ENCODE assay signal across 16 cellular contexts in the genomic region with DNA sequence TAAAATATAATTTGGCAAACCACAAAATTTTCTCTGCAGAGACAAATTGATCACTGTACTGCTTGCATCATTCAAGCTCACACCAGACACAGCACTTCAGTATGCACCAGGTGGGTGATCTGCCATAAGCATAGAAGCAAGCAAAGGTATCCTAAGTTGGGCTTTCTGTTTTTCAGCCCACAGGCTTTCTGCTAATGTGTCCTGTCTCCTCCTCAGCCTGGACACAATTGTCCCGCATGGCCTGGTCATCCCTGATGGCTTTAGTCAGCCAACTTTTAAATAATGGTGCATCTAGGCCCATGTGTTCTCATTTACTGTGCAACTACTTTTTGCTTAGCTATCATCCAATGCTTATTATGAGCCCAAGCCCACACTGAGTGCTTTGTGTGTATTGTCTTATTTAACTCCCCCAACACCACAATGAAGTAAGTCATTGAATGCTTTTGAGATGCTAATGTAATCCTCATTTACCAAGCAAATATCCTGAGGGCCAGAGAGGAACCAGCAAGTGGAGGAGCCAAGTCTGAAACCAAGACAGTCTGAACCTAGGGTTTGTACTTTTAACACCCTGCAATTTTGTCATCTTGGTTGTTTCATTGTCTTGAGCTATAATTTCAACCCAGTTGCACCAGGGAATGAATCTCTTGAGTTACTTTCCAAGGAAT.
DNase-seq lines count a peak whose midpoint lies in the region; FAIRE-seq and TF ChIP-seq lines count a peak whose summit lies in the region.
"Had no signal": no experiment of that assay in that cellular context is flagged by ENCODE, and none has a peak within 500 bp of the region (broad histone marks: within the 10 kb centered on the region; RNA-seq: fewer than 3 reads in every experiment).

No MANE protein-coding gene starts in this region.

- no peak overlapping the region for H3K4me3 ChIP-seq in H1 (ENCODE audit: extremely low read depth in 1 of 4, insufficient read depth in 2 of 4, low read depth in 3 of 4, low read length in 4 of 4)
- no peak overlapping the region for H3K4me3 ChIP-seq in ovary
- H3K4me3 ChIP-seq: A549 had no signal

- H4K5ac ChIP-seq in H1 (ENCODE audit: insufficient read length, low read depth, low read length): no peak overlapping the region

- H3K23me2 ChIP-seq in H1 (ENCODE audit: low read depth, low read length): peaks cover 2% of the 10 kb centered on the region; the same call in 1 of the 2 replicates

- TF ChIP-seq EP300 in H1 (IDR thresholded peaks at IDR 0.05; ENCODE audit: borderline replicate concordance in 1 of 2, low read depth in 2 of 2, low read length in 2 of 2): no peak
- no peak for TF ChIP-seq EP300 in ovary (IDR thresholded peaks at IDR 0.05)

- H2BK20ac ChIP-seq in H1 (ENCODE audit: low read length): peak overlapping the region; percentile 8; the same call in 1 of the 2 replicates

- no peak overlapping the region for H2BK15ac ChIP-seq in H1 (ENCODE audit: low read length)

- TF ChIP-seq CTCF in H1 (IDR thresholded peaks at IDR 0.05; ENCODE audit: control extremely low read depth in 1 of 3, insufficient read depth in 1 of 3, low read depth in 1 of 3, low read length in 3 of 3): no peak
- no peak for TF ChIP-seq CTCF in ovary (IDR thresholded peaks at IDR 0.05)

- intact Hi-C loops in ovary (cut with DNase I): no loop called here

- H3K27me3 ChIP-seq in H1 (replicated peaks in 1 of 4; ENCODE audit: control insufficient read depth in 3 of 4, extremely low read depth in 1 of 4, insufficient read depth in 3 of 4, low read length in 3 of 4) (no peaks in the 10 kb centered on the region), ovary (no peaks in the 10 kb centered on the region)
- H3K27me3 ChIP-seq: BE2C had no signal

- H3K23ac ChIP-seq in H1 (ENCODE audit: insufficient read length): no peak overlapping the region

- POLR2A ChIA-PET in H1 (lab: Charles Lee; ENCODE audit: partially characterized antibody): no interaction called here

- no peak for TF ChIP-seq RAD21 in H1 (IDR thresholded peaks at IDR 0.05 in 1 of 2, conservative IDR thresholded peaks at IDR 0.05 in 1 of 2; ENCODE audit: low read depth in 2 of 2, low read length in 2 of 2)

- no peaks in the 10 kb centered on the region for H3K79me1 ChIP-seq in H1 (ENCODE audit: low read depth, low read length)

- no peaks in the 10 kb centered on the region for H3K79me2 ChIP-seq in H1 (ENCODE audit: control insufficient read depth in 1 of 2, insufficient read depth in 2 of 2, low read length in 2 of 2)

- no peak overlapping the region for H2AFZ ChIP-seq in H1 (ENCODE audit: low read length)

- H3K9ac ChIP-seq in H1 (replicated peaks in 1 of 4; ENCODE audit: extremely low read depth in 1 of 4, low read depth in 3 of 4, low read length in 3 of 4): no peak overlapping the region

- TF ChIP-seq POLR2A in H1 (IDR thresholded peaks at IDR 0.05; ENCODE audit: control extremely low read depth in 1 of 2, low read depth in 2 of 2, low read length in 2 of 2) (no peak), ovary (IDR thresholded peaks at IDR 0.05) (no peak)

- no peak overlapping the region for H3K56ac ChIP-seq in H1 (replicated peaks; ENCODE audit: insufficient read length, low read depth, low read length)

- 79% methylated on average over 1 of the region's 1 CpG; no CpG with 5 or more reads in 1 of the 2 experiments for WGBS in H1 (ENCODE audit: extremely low coverage in 1 of 2, insufficient coverage in 1 of 2, insufficient read length in 1 of 2, insufficient replicate concordance in 2 of 2, low coverage in 1 of 2, low lambda C conversion rate in 2 of 2, missing lambda C conversion rate in 1 of 2), 2 experiments
- 96 to 100% (median 100%) methylated on average over 1 of the region's 1 CpG for WGBS in ovary, 3 donors

- no peak for FAIRE-seq in H1 (lab: Jason Lieb, UNC)
- FAIRE-seq: A549, D721Med, H54 had no signal

- H3K36me3 ChIP-seq in H1 (ENCODE audit: control insufficient read depth in 2 of 4, insufficient read depth in 4 of 4, low read length in 3 of 4) (no peaks in the 10 kb centered on the region), ovary (no peaks in the 10 kb centered on the region)
- H3K36me3 ChIP-seq: BE2C had no signal

- H3K4me2 ChIP-seq in H1 (ENCODE audit: insufficient read depth in 1 of 2, low read depth in 2 of 2, low read length in 2 of 2): 0 out of 4 replicates have a peak overlapping the region, but pooled peaks of 1 of the 2 experiments have one; percentile 8
- H3K4me2 ChIP-seq: A549 had no signal

- H2BK120ac ChIP-seq in H1 (replicated peaks; ENCODE audit: low read depth, low read length): no peak overlapping the region

- no peak overlapping the region for H3K4ac ChIP-seq in H1 (replicated peaks; ENCODE audit: insufficient read length, low read depth, low read length)

- DNase-seq in M059J (ENCODE audit: low read depth): peak; percentile 13
- DNase-seq in H1 (ENCODE audit: low read depth in 1 of 2, low spot score in 2 of 2): no peak
- DNase-seq in islet precursor cell: peak; percentile 88
- DNase-seq in D341Med (ENCODE audit: low spot score): no peak
- DNase-seq in NCI-H187 treated with DMSO at 0.1 percent for 48 hours (lab: John Stamatoyannopoulos, UW): no peak
- no peak for DNase-seq in ovary
- DNase-seq in T-helper 9 cell: no peak
- DNase-seq: BE2C; CD4-positive, alpha-beta memory T cell; DMS153; DMS79 treated with DMSO at 0.1 percent for 48 hours; GDM1 had no signal

- no peak overlapping the region for H4K91ac ChIP-seq in H1 (replicated peaks; ENCODE audit: insufficient read length, low read length)

- H3K14ac ChIP-seq in H1 (ENCODE audit: insufficient read length): no peak overlapping the region

- peaks cover 0 to 8% (median 2%) of the 10 kb centered on the region in 4 experiments; a peak in 2 of 7 replicates for H3K4me1 ChIP-seq in H1 (replicated peaks in 1 of 4; ENCODE audit: control insufficient read depth in 3 of 4, insufficient read depth in 4 of 4, low read length in 3 of 4)
- no peaks in the 10 kb centered on the region for H3K4me1 ChIP-seq in ovary (ENCODE audit: insufficient read depth)
- H3K4me1 ChIP-seq: A549, BE2C had no signal

- H3K18ac ChIP-seq in H1 (ENCODE audit: extremely low read depth, low read length): no peak overlapping the region

- CTCF ChIA-PET in H1 (lab: Charles Lee; ENCODE audit: partially characterized antibody): interaction anchor here (0.8 to 2.8 kb wide), 4 partner anchors 10 to 17 kb away, joined by 3 to 24 read pairs (median 4); no protein-coding TSS in a partner anchor

- no peak overlapping the region for H2BK12ac ChIP-seq in H1 (ENCODE audit: low read depth, low read length)

- H3K27ac ChIP-seq in H1 (ENCODE audit: low read depth, low read length): no peak overlapping the region
- H3K27ac ChIP-seq in ovary: no peak overlapping the region
- H3K27ac ChIP-seq: A549, C4-2B had no signal

- H4K20me1 ChIP-seq in H1 (replicated peaks in 1 of 2; ENCODE audit: control insufficient read depth in 1 of 2, insufficient read depth in 2 of 2, low read length in 2 of 2): no peaks in the 10 kb centered on the region

- H2BK5ac ChIP-seq in H1 (ENCODE audit: low read depth, low read length): no peak overlapping the region

- H3K9me3 ChIP-seq in H1 (ENCODE audit: insufficient read depth in 2 of 2, low read depth in 1 of 2, low read length in 1 of 2) (no peaks in the 10 kb centered on the region), ovary (no peaks in the 10 kb centered on the region)
- H3K9me3 ChIP-seq: A549, BE2C had no signal

- no peak overlapping the region for H2AK5ac ChIP-seq in H1 (ENCODE audit: low read depth, low read length)

- H4K8ac ChIP-seq in H1 (ENCODE audit: extremely low read depth, insufficient read depth, low read length): no peak overlapping the region

TF ChIP-seq in H1, 55 proteins besides CTCF, POLR2A, EP300 and RAD21:
- TF ChIP-seq TAF7 (optimal IDR thresholded peaks at IDR 0.05; ENCODE audit: borderline replicate concordance, low read depth, low read length) (no peak), SP2 (IDR thresholded peaks at IDR 0.05; ENCODE audit: low read length) (no peak), JUND (IDR thresholded peaks at IDR 0.05; ENCODE audit: low read length) (no peak), ZNF274 (IDR thresholded peaks at IDR 0.05; ENCODE audit: borderline replicate concordance, extremely low read depth, low read length) (no peak), CHD1 (IDR thresholded peaks at IDR 0.05; ENCODE audit: low read depth, low read length) (no peak), HDAC2 (IDR thresholded peaks at IDR 0.05; ENCODE audit: borderline replicate concordance in 1 of 2, low read depth in 2 of 2, low read length in 2 of 2) (no peak), SP1 (IDR thresholded peaks at IDR 0.05; ENCODE audit: low read depth, low read length) (no peak)

Comparison
In these comparisons a context has a peak if more than half of its experiments do, and no peak if none do; other contexts are left out.
1. DNase-seq: peak in M059J (single experiment) and islet precursor cell (single experiment); none in H1 (0 of 2), D341Med (single experiment), NCI-H187 treated with DMSO at 0.1 percent for 48 hours (single experiment), ovary (0 of 5) and T-helper 9 cell (single experiment).